In the genomic region with DNA sequence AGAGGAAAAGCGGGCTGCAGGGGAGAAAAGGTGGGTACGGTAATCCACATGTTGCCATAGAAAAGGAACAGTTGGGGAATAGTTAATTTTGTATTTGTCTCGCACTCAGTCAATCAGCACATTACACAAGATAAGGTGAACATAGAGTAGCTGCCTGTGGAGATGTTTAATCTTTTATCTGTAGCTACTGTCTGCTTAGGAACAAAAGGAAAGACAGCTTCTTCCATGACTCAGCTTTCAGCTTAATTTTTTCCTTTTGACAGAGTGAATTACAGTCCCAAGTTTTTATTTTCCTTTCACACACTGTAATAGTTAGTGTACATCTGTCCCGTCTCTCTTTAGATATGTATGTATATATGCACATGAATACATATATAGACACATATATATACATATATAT, we compare ENCODE assay signal across 28 cellular contexts.
"Had no signal": no experiment of that assay in that cellular context is flagged by ENCODE, and none has a peak within 500 bp of the region (broad histone marks: within the 10 kb centered on the region; RNA-seq: fewer than 3 reads in every experiment).

No MANE protein-coding gene starts in this region.

- H3K36me3 ChIP-seq: breast epithelium, colonic mucosa, Peyer's patch, SJCRH30 had no signal

- H3K36me3 Mint-ChIP-seq: activated CD4-positive, alpha-beta memory T cell treated with anti-CD3 and anti-CD28 coated beads for 36 hours; activated naive CD4-positive, alpha-beta T cell treated with anti-CD3 and anti-CD28 coated beads, Interleukin-2, amount 10 ng/mL, durations not matched to agents 7 days and 5 days; activated naive CD8-positive, alpha-beta T cell treated with anti-CD3 and anti-CD28 coated beads for 36 hours had no signal

- H3K27me3 ChIP-seq: breast epithelium, colonic mucosa, Peyer's patch, SJCRH30 had no signal

- H3K4me1 ChIP-seq: breast epithelium, colonic mucosa, Peyer's patch had no signal

- H3K27ac ChIP-seq: breast epithelium, colonic mucosa, Peyer's patch, RWPE1, SJCRH30, VCaP had no signal

- H3K27ac Mint-ChIP-seq: activated CD4-positive, alpha-beta memory T cell treated with anti-CD3 and anti-CD28 coated beads for 36 hours; activated CD4-positive, alpha-beta T cell treated with anti-CD3 and anti-CD28 coated beads, Interleukin-2, amount 10 ng/mL, durations not matched to agents 7 days and 5 days; activated naive CD4-positive, alpha-beta T cell treated with anti-CD3 and anti-CD28 coated beads, Interleukin-2, amount 10 ng/mL, durations not matched to agents 7 days and 5 days; activated naive CD8-positive, alpha-beta T cell treated with anti-CD3 and anti-CD28 coated beads for 36 hours; activated T-cell treated with anti-CD3 and anti-CD28 coated beads, Interleukin-2, amount 50 U/mL, for 72 hours; activated T-helper 2 cell treated with anti-CD3 and anti-CD28 coated beads, Interferon-gamma antibody, Interleukin-2, Interleukin-4, amounts not matched to agents 10 μg/mL and 5 μg/mL and 100 μg/mL, durations not matched to agents 14 hours and 24 hours and 36 hours; T-helper 1 cell treated with Interleukin-12 subunit alpha and Interleukin-12 subunit beta and Interleukin-4 antibody, amounts not matched to agents 30 μg/mL and 1 μg/mL, for 36 hours had no signal

- H3K27me3 Mint-ChIP-seq: activated CD4-positive, alpha-beta T cell treated with anti-CD3 and anti-CD28 coated beads, Interleukin-2, amount 10 ng/mL, durations not matched to agents 7 days and 5 days; activated naive CD8-positive, alpha-beta T cell treated with anti-CD3 and anti-CD28 coated beads for 36 hours had no signal

- H3K9me3 ChIP-seq: breast epithelium, colonic mucosa, Peyer's patch, SJCRH30 had no signal

- ATAC-seq: activated T-cell treated with anti-CD3 and anti-CD28 coated beads, Interleukin-2, amount 50 U/mL, for 72 hours had no signal

- H3K9me3 Mint-ChIP-seq: activated CD4-positive, alpha-beta memory T cell treated with anti-CD3 and anti-CD28 coated beads for 36 hours; activated CD4-positive, alpha-beta T cell treated with anti-CD3 and anti-CD28 coated beads, Interleukin-2, amount 10 ng/mL, durations not matched to agents 7 days and 5 days; activated naive CD4-positive, alpha-beta T cell treated with anti-CD3 and anti-CD28 coated beads, Interleukin-2, amount 10 ng/mL, durations not matched to agents 7 days and 5 days; activated naive CD8-positive, alpha-beta T cell treated with anti-CD3 and anti-CD28 coated beads for 36 hours; activated T-cell treated with anti-CD3 and anti-CD28 coated beads, Interleukin-2, amount 50 U/mL, for 72 hours; activated T-helper 2 cell treated with anti-CD3 and anti-CD28 coated beads, Interferon-gamma antibody, Interleukin-2, Interleukin-4, amounts not matched to agents 10 μg/mL and 5 μg/mL and 100 μg/mL, durations not matched to agents 14 hours and 24 hours and 36 hours; T-helper 1 cell treated with Interleukin-12 subunit alpha and Interleukin-12 subunit beta and Interleukin-4 antibody, amounts not matched to agents 30 μg/mL and 1 μg/mL, for 36 hours had no signal

- H3K4me3 ChIP-seq: breast epithelium, colonic mucosa, Peyer's patch, SJCRH30 had no signal

- H3K4me1 Mint-ChIP-seq: activated CD4-positive, alpha-beta T cell treated with anti-CD3 and anti-CD28 coated beads, Interleukin-2, amount 10 ng/mL, durations not matched to agents 7 days and 5 days; activated naive CD4-positive, alpha-beta T cell treated with anti-CD3 and anti-CD28 coated beads, Interleukin-2, amount 10 ng/mL, durations not matched to agents 7 days and 5 days; activated naive CD8-positive, alpha-beta T cell treated with anti-CD3 and anti-CD28 coated beads for 36 hours had no signal

- H3K4me3 Mint-ChIP-seq: activated CD4-positive, alpha-beta memory T cell treated with anti-CD3 and anti-CD28 coated beads for 36 hours; activated CD4-positive, alpha-beta T cell treated with anti-CD3 and anti-CD28 coated beads, Interleukin-2, amount 10 ng/mL, durations not matched to agents 7 days and 5 days; activated naive CD4-positive, alpha-beta T cell treated with anti-CD3 and anti-CD28 coated beads, Interleukin-2, amount 10 ng/mL, durations not matched to agents 7 days and 5 days; activated naive CD8-positive, alpha-beta T cell treated with anti-CD3 and anti-CD28 coated beads for 36 hours; activated T-cell treated with anti-CD3 and anti-CD28 coated beads, Interleukin-2, amount 50 U/mL, for 72 hours; T-helper 1 cell treated with Interleukin-12 subunit alpha and Interleukin-12 subunit beta and Interleukin-4 antibody, amounts not matched to agents 30 μg/mL and 1 μg/mL, for 36 hours had no signal

- DNase-seq: activated CD4-positive, alpha-beta memory T cell treated with anti-CD3 and anti-CD28 coated beads for 36 hours; activated CD4-positive, alpha-beta T cell treated with anti-CD3 and anti-CD28 coated beads, Interleukin-2, amount 10 ng/mL, durations not matched to agents 7 days and 5 days; activated CD4-positive, CD25-positive, alpha-beta regulatory T cell; activated CD8-positive, alpha-beta memory T cell treated with anti-CD3 and anti-CD28 coated beads, Interleukin-2, amount 50 U/mL, for 4 hours; activated gamma-delta T cell treated with Interleukin-2 at 50 U/mL for 16 hours; activated naive CD4-positive, alpha-beta T cell treated with anti-CD3 and anti-CD28 coated beads, Interleukin-2, amount 10 ng/mL, durations not matched to agents 7 days and 5 days; activated naive CD8-positive, alpha-beta T cell treated with anti-CD3 and anti-CD28 coated beads for 36 hours; activated T-cell treated with anti-CD3 and anti-CD28 coated beads, Interleukin-2, amount 50 U/mL, for 72 hours; anterior cingulate cortex; colonic mucosa; Karpas-422; MM.1S; NCI-H1105; NCI-H1436 treated with DMSO at 0.1 percent for 48 hours; NCI-H1930; NCI-H2171 treated with DMSO at 0.1 percent for 48 hours; NCI-H226; NCI-H510A; NCI-H526 treated with DMSO at 0.1 percent for 48 hours; NK-92 treated with Interleukin-12 subunit alpha and Interleukin-12 subunit beta, amount 100 ng/mL, for 24 hours; Peyer's patch; Right ventricle myocardium superior; SJCRH30 had no signal
